8 cellular contexts compared by ENCODE assay signal in the genomic region with DNA sequence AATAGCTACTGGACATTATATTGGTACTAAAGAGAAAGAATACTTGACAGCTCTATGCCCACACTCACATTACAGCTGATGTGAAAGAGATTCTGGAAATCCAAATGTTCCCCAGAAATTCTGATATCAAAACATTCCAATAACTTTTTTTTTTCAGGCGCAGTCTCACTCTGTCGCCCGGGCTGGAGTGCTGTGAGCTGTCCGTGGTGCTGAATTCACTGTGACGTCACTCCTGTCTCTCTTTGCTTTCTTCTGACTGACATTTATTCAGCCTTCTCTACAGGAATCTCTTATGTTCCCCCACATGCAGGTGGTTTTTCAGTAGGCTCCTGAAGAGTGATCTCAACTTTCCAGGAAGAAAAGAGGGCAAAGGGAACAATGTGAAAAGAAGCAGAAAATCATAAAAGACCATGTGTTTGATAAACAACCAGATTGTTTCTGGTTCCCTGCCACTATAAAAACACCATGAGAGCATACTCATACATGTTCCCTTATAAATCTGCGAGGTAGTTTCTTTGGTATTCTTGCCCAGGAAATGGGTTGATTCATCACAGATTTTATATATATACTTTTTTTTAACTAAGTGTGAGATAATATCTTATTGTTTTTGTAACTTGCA. TPM values are rescaled to one million over a fixed set of nuclear protein-coding genes. Genes with fewer than 3 reads are reported as not detected.
DNase-seq lines count a peak whose midpoint lies in the region; ATAC-seq and TF ChIP-seq lines count a peak whose summit lies in the region.

No MANE protein-coding gene starts in this region.

- in situ Hi-C loops in IMR-90 (cut with MboI; ENCODE audit: low sequenced_read_pairs): no loop called here

- no peak for TF ChIP-seq POLR2A in IMR-90 (IDR thresholded peaks at IDR 0.05; ENCODE audit: low read depth, low read length)
- no peak for TF ChIP-seq POLR2A in right lobe of liver (IDR thresholded peaks at IDR 0.05)

- no peak overlapping the region for H2AK9ac ChIP-seq in IMR-90 (replicated peaks; ENCODE audit: low read depth, low read length, poor library complexity)

- H3K36me3 ChIP-seq in IMR-90 (ENCODE audit: control insufficient read depth, insufficient read depth, low read length) (no peaks in the 10 kb centered on the region), WERI-Rb-1 (no peaks in the 10 kb centered on the region), right lobe of liver (no peaks in the 10 kb centered on the region)

- H3K18ac ChIP-seq in IMR-90 (ENCODE audit: low read depth, low read length): no peak overlapping the region

- H2AK5ac ChIP-seq in IMR-90 (ENCODE audit: low read depth, low read length): no peak overlapping the region

- no peak overlapping the region for H3K27ac ChIP-seq in IMR-90 (ENCODE audit: insufficient read depth, low read length)
- no peak overlapping the region for H3K27ac ChIP-seq in WERI-Rb-1
- H3K27ac ChIP-seq in right lobe of liver: no peak overlapping the region

- no peak overlapping the region for H3K14ac ChIP-seq in IMR-90 (replicated peaks; ENCODE audit: low read depth, low read length)

- no peak overlapping the region for H2BK15ac ChIP-seq in IMR-90 (ENCODE audit: low read depth, low read length)

- no peak overlapping the region for H2BK20ac ChIP-seq in IMR-90 (ENCODE audit: low read depth, low read length)

- no peaks in the 10 kb centered on the region for H3K9me3 ChIP-seq in IMR-90 (ENCODE audit: control insufficient read depth, insufficient read depth, low read length)
- no peaks in the 10 kb centered on the region for H3K9me3 ChIP-seq in WERI-Rb-1 (ENCODE audit: severe bottlenecking)
- H3K9me3 ChIP-seq in right lobe of liver: no peaks in the 10 kb centered on the region

- no peak overlapping the region for H4K5ac ChIP-seq in IMR-90 (ENCODE audit: low read depth, low read length)

- TF ChIP-seq RAD21 in IMR-90 (IDR thresholded peaks at IDR 0.05; ENCODE audit: low read length): no peak

- H3K4me3 ChIP-seq in AG09309 (ENCODE audit: control insufficient read depth, low read depth, low read length): no peak overlapping the region
- no peak overlapping the region for H3K4me3 ChIP-seq in IMR-90 (ENCODE audit: insufficient read depth, low read depth, low read length)
- no peak overlapping the region for H3K4me3 ChIP-seq in WERI-Rb-1 (ENCODE audit: low read depth, low read length)
- H3K4me3 ChIP-seq in right lobe of liver: no peak overlapping the region

- H3K23ac ChIP-seq in IMR-90 (ENCODE audit: low read depth, low read length): no peak overlapping the region

- no peak overlapping the region for H3K4me3 Mint-ChIP-seq in activated T-helper 17 cell treated with anti-CD3 and anti-CD28 coated beads, Interleukin-2, amount 50 U/mL, for 72 hours

- H3K27me3 ChIP-seq in IMR-90 (ENCODE audit: control insufficient read depth, insufficient read depth, low read length) (no peaks in the 10 kb centered on the region), WERI-Rb-1 (ENCODE audit: insufficient read depth, low read depth, severe bottlenecking) (peaks cover 71% of the 10 kb centered on the region), right lobe of liver (no peaks in the 10 kb centered on the region)

- H3K56ac ChIP-seq in IMR-90 (ENCODE audit: extremely low read depth, insufficient read depth, low read length): no peak overlapping the region

- H3K4ac ChIP-seq in IMR-90 (ENCODE audit: low read depth, low read length): no peak overlapping the region

- H3K9me3 Mint-ChIP-seq in activated T-helper 17 cell treated with anti-CD3 and anti-CD28 coated beads, Interleukin-2, amount 50 U/mL, for 72 hours: peaks cover 4% of the 10 kb centered on the region

- H3K9ac ChIP-seq in IMR-90 (ENCODE audit: low read depth, low read length): no peak overlapping the region

- BruUV-seq in IMR-90 (replicated peaks; lab: Mats Ljungman, UMichigan): no TSS peak

- TF ChIP-seq CTCF in AG09309 (IDR thresholded peaks at IDR 0.05; ENCODE audit: control insufficient read depth, insufficient read depth, low read depth, low read length, missing control alignments) (no peak), IMR-90 (conservative IDR thresholded peaks at IDR 0.05; ENCODE audit: low read depth, low read length) (no peak), WERI-Rb-1 (IDR thresholded peaks at IDR 0.05; ENCODE audit: low read depth, low read length) (no peak), right lobe of liver (IDR thresholded peaks at IDR 0.05) (no peak)

- ATAC-seq in IMR-90 (ENCODE audit: low read depth) (peak; percentile 82), right lobe of liver (peak; percentile 71 to 85 (median 78)), GM21786 (IDR thresholded peaks at IDR 0.05; ENCODE audit: unreplicated experiment) (no peak)
- ATAC-seq in activated T-helper 17 cell treated with anti-CD3 and anti-CD28 coated beads, Interleukin-2, amount 50 U/mL, for 72 hours (replicated peaks): no peak

- H2AFZ ChIP-seq in IMR-90 (replicated peaks; ENCODE audit: low read length, poor library complexity): no peak overlapping the region

- no peak overlapping the region for H3K4me2 ChIP-seq in IMR-90 (ENCODE audit: low read depth, low read length)

- H4K91ac ChIP-seq in IMR-90 (ENCODE audit: insufficient read depth, low read depth, low read length): no peak overlapping the region

- no peak overlapping the region for H2BK120ac ChIP-seq in IMR-90 (ENCODE audit: low read depth, low read length)

- no peaks in the 10 kb centered on the region for H4K20me1 ChIP-seq in IMR-90 (ENCODE audit: insufficient read depth, low read length)

- dilution Hi-C loops in IMR-90 (cut with HindIII; ENCODE audit: low sequenced_read_pairs, unreplicated experiment): no loop called here

- H3K4me1 ChIP-seq in IMR-90 (ENCODE audit: control insufficient read depth, insufficient read depth, low read length): no peaks in the 10 kb centered on the region
- no peaks in the 10 kb centered on the region for H3K4me1 ChIP-seq in right lobe of liver

- no peaks in the 10 kb centered on the region for H3K9me1 ChIP-seq in IMR-90 (ENCODE audit: insufficient read depth, low read length)

- H3K79me1 ChIP-seq in IMR-90 (ENCODE audit: low read depth in 1 of 2, low read length in 2 of 2): no peaks in the 10 kb centered on the region

- no peak overlapping the region for H2BK5ac ChIP-seq in IMR-90 (ENCODE audit: low read depth, low read length, poor library complexity, severe bottlenecking)

- H3K27ac Mint-ChIP-seq in activated T-helper 17 cell treated with anti-CD3 and anti-CD28 coated beads, Interleukin-2, amount 50 U/mL, for 72 hours: no peak overlapping the region

- H3K36me3 Mint-ChIP-seq in activated T-helper 17 cell treated with anti-CD3 and anti-CD28 coated beads, Interleukin-2, amount 50 U/mL, for 72 hours (ENCODE audit: low read depth): no peaks in the 10 kb centered on the region

- H4K8ac ChIP-seq in IMR-90 (ENCODE audit: low read depth in 2 of 2, low read length in 2 of 2): no peak overlapping the region

- POLR2A ChIA-PET in IMR-90 (lab: Charles Lee; ENCODE audit: unreplicated experiment): no interaction called here

- H3K27me3 Mint-ChIP-seq in activated T-helper 17 cell treated with anti-CD3 and anti-CD28 coated beads, Interleukin-2, amount 50 U/mL, for 72 hours: peaks cover 58% of the 10 kb centered on the region

- H3K4me1 Mint-ChIP-seq in activated T-helper 17 cell treated with anti-CD3 and anti-CD28 coated beads, Interleukin-2, amount 50 U/mL, for 72 hours: no peaks in the 10 kb centered on the region

- CTCF ChIA-PET in IMR-90 (lab: Yijun Ruan, JAX): no interaction called here

- intact Hi-C loops in IMR-90 (cut with micrococcal nuclease): loop anchor here (1.0 kb wide), 1 partner anchor 30 kb away; no protein-coding TSS in a partner anchor
- intact Hi-C loops in right lobe of liver (cut with DNase I): no loop called here

- peak; percentile 13 for DNase-seq in AG09309 (ENCODE audit: low read depth)
- peak; percentile 64 for DNase-seq in IMR-90
- DNase-seq in WERI-Rb-1: peak; percentile 6
- DNase-seq in cerebellar cortex (ENCODE audit: low spot score): peak; percentile 10
- DNase-seq in right lobe of liver: peak; percentile 62 to 69 (median 68)
- peak; percentile 19 for DNase-seq in stimulated activated CD8-positive, alpha-beta memory T cell treated with anti-CD3 and anti-CD28 coated beads, Interleukin-12 subunit alpha, Interleukin-12 subunit beta, amount 100 ng/mL, for 4 hours (ENCODE audit: low read depth)

- 0% methylated on average over 2 of the region's 6 CpGs; no CpG with 5 or more reads in 1 of the 2 experiments for WGBS in IMR-90 (ENCODE audit: extremely low coverage in 2 of 2, insufficient read length in 1 of 2), 2 experiments
- 4% methylated on average over 6 of the region's 6 CpGs for WGBS in right lobe of liver (ENCODE audit: insufficient coverage, low coverage, low lambda C conversion rate, missing lambda C conversion rate)

TF ChIP-seq in IMR-90, 13 proteins besides CTCF, POLR2A, EP300 and RAD21 (continues in another document):
- TF ChIP-seq RCOR1 (IDR thresholded peaks at IDR 0.05; ENCODE audit: insufficient replicate concordance, low read length): peak; percentile 24

RNA-seq across cellular contexts. Expression of a gene that starts 6.2 kb away (rescaled TPM):
- total RNA-seq in IMR-90 (2012; rRNA removed) (not detected in 2 replicates), right lobe of liver (not detected)
- polyA plus RNA-seq in IMR-90 (2012; rRNA removed): not detected in 2 replicates
- polyA plus RNA-seq in IMR-90 (2012; cell fraction: cytosol; rRNA removed): not detected in 2 replicates
- not detected in 2 replicates for polyA plus RNA-seq in IMR-90 (2012; cell fraction: nucleus; rRNA removed; ENCODE audit: low replicate concordance)
- total RNA-seq in activated T-helper 17 cell treated with anti-CD3 and anti-CD28 coated beads, Interleukin-2, amount 50 U/mL, for 72 hours: not detected

RNA-seq across cellular contexts. Expression of a gene that starts 31.7 kb away (rescaled TPM):
- total RNA-seq in IMR-90 (2012; rRNA removed): not detected in 2 replicates
- not detected in 2 replicates for polyA plus RNA-seq in IMR-90 (2012; rRNA removed)
- not detected in 2 replicates for polyA plus RNA-seq in IMR-90 (2012; cell fraction: cytosol; rRNA removed)
- not detected in 2 replicates for polyA plus RNA-seq in IMR-90 (2012; cell fraction: nucleus; rRNA removed; ENCODE audit: low replicate concordance)
- 10 to 100 TPM; 16.0 to 47.4 (median 30.0) TPM for total RNA-seq in right lobe of liver
- total RNA-seq in activated T-helper 17 cell treated with anti-CD3 and anti-CD28 coated beads, Interleukin-2, amount 50 U/mL, for 72 hours: not detected

RNA-seq across cellular contexts. Expression of a gene that starts 37.9 kb away (rescaled TPM):
- not detected in 2 replicates for total RNA-seq in IMR-90 (2012; rRNA removed)
- polyA plus RNA-seq in IMR-90 (2012; rRNA removed): not detected in 2 replicates
- not detected in 2 replicates for polyA plus RNA-seq in IMR-90 (2012; cell fraction: cytosol; rRNA removed)
- not detected in 2 replicates for polyA plus RNA-seq in IMR-90 (2012; cell fraction: nucleus; rRNA removed; ENCODE audit: low replicate concordance)
- not detected for total RNA-seq in right lobe of liver
- total RNA-seq in activated T-helper 17 cell treated with anti-CD3 and anti-CD28 coated beads, Interleukin-2, amount 50 U/mL, for 72 hours: not detected

RNA-seq across cellular contexts. Expression of a gene that starts 47.1 kb away (rescaled TPM):
- not detected in 2 replicates for total RNA-seq in IMR-90 (2012; rRNA removed)
- not detected in 2 replicates for polyA plus RNA-seq in IMR-90 (2012; rRNA removed)
- not detected in 2 replicates for polyA plus RNA-seq in IMR-90 (2012; cell fraction: cytosol; rRNA removed)
- not detected in 2 replicates for polyA plus RNA-seq in IMR-90 (2012; cell fraction: nucleus; rRNA removed; ENCODE audit: low replicate concordance)
- 1 to 10 TPM; 1.5 to 3.8 (median 3.0) TPM for total RNA-seq in right lobe of liver
- not detected for total RNA-seq in activated T-helper 17 cell treated with anti-CD3 and anti-CD28 coated beads, Interleukin-2, amount 50 U/mL, for 72 hours

Comparison
In these comparisons a context has a peak if more than half of its experiments do, and no peak if none do; other contexts are left out.
1. DNase-seq: peak in every context shown above with its lines; median percentile 68 in right lobe of liver; 64 in IMR-90; 19 in stimulated activated CD8-positive, alpha-beta memory T cell treated with anti-CD3 and anti-CD28 coated beads, Interleukin-12 subunit alpha, Interleukin-12 subunit beta, amount 100 ng/mL, for 4 hours; 13 in AG09309; 10 in cerebellar cortex; 6 in WERI-Rb-1.
2. ATAC-seq: peak in IMR-90 (single experiment) and right lobe of liver (4 of 4); none in GM21786 (single experiment) and activated T-helper 17 cell treated with anti-CD3 and anti-CD28 coated beads, Interleukin-2, amount 50 U/mL, for 72 hours (single experiment).
3. RNA of a gene that starts 31.7 kb away (total RNA-seq): 16.0 to 47.4 TPM in right lobe of liver; not detected in IMR-90 and not detected in activated T-helper 17 cell treated with anti-CD3 and anti-CD28 coated beads, Interleukin-2, amount 50 U/mL, for 72 hours; every median in the first group is over 10 times any median in the second.